In genomic region chr20:62051166-62051900, GRCh38 we compare ENCODE assay signal across 28 cellular contexts. TPM values are rescaled to one million over a fixed set of nuclear protein-coding genes. Genes with fewer than 3 reads are reported as not detected.
A peak's percentile ranks its signal among the peaks of the same experiment; 100 is the strongest.
DNase-seq lines count a peak whose midpoint lies in the region; ATAC-seq, FAIRE-seq and TF ChIP-seq lines count a peak whose summit lies in the region.
"Had no signal": no experiment of that assay in that cellular context is flagged by ENCODE, and none has a peak within 500 bp of the region (broad histone marks: within the 10 kb centered on the region; RNA-seq: fewer than 3 reads in every experiment).

No MANE protein-coding gene starts in this region.

- H3K36me3 ChIP-seq in HepG2 (replicated peaks in 1 of 2; ENCODE audit: control insufficient read depth in 1 of 2, insufficient read depth in 2 of 2, low read length in 2 of 2) = peaks cover 29 to 40% of the 10 kb centered on the region in 2 experiments
- no peaks in the 10 kb centered on the region for H3K36me3 ChIP-seq in right lobe of liver
- H3K36me3 ChIP-seq in mesendoderm (ENCODE audit: control insufficient read depth, insufficient read depth, low read length) = peaks cover 3% of the 10 kb centered on the region
- no peaks in the 10 kb centered on the region for H3K36me3 ChIP-seq in testis (ENCODE audit: low read depth, missing control alignments)
- H3K36me3 ChIP-seq in prostate gland = no peaks in the 10 kb centered on the region
- no peaks in the 10 kb centered on the region for H3K36me3 ChIP-seq in CD8-positive, alpha-beta memory T cell (ENCODE audit: insufficient read depth, low read length)
- H3K36me3 ChIP-seq: uterus had no signal

- POLR2A ChIA-PET in HepG2 (lab: Yijun Ruan, JAX) = no interaction called here
- POLR2A ChIA-PET in CD8-positive, alpha-beta memory T cell (lab: Charles Lee) = no interaction called here

- FAIRE-seq in HepG2 (lab: Jason Lieb, UNC) = no peak
- FAIRE-seq: D721Med, RCC 7860 had no signal

- H3K27me3 Mint-ChIP-seq in CD8-positive, alpha-beta memory T cell = no peaks in the 10 kb centered on the region
- H3K27me3 Mint-ChIP-seq: activated naive CD8-positive, alpha-beta T cell treated with anti-CD3 and anti-CD28 coated beads, Interleukin-2, amount 10 ng/mL, durations not matched to agents 7 days and 5 days; activated T-helper 17 cell treated with anti-CD3 and anti-CD28 coated beads, Interleukin-2, amount 50 U/mL, for 72 hours had no signal

- H3K4me3 ChIP-seq in HepG2 (replicated peaks in 1 of 3; ENCODE audit: insufficient read depth in 1 of 3, low read depth in 2 of 3, low read length in 3 of 3) (no peak overlapping the region), right lobe of liver (no peak overlapping the region), fibroblast of villous mesenchyme (ENCODE audit: low read depth, low read length) (no peak overlapping the region), mesendoderm (ENCODE audit: low read length) (no peak overlapping the region), testis (no peak overlapping the region), prostate gland (no peak overlapping the region)
- H3K4me3 ChIP-seq in CD8-positive, alpha-beta memory T cell (ENCODE audit: low read length) = no peak overlapping the region
- H3K4me3 ChIP-seq: esophagus muscularis mucosa, SK-N-MC, uterus had no signal

- peaks cover 0 to 14% (median 0%) of the 10 kb centered on the region in 3 donors for H3K36me3 Mint-ChIP-seq in CD8-positive, alpha-beta memory T cell
- H3K36me3 Mint-ChIP-seq: activated naive CD8-positive, alpha-beta T cell treated with anti-CD3 and anti-CD28 coated beads, Interleukin-2, amount 10 ng/mL, durations not matched to agents 7 days and 5 days had no signal

- no peak overlapping the region for H2BK120ac ChIP-seq in mesendoderm (ENCODE audit: low read depth, low read length)

- peaks cover 27% of the 10 kb centered on the region; the same call in 1 of the 2 replicates for H4K20me1 ChIP-seq in HepG2 (ENCODE audit: insufficient read depth, low read length)

- no peak for TF ChIP-seq POLR2A in HepG2 (IDR thresholded peaks at IDR 0.05; ENCODE audit: insufficient read depth in 1 of 2, low read depth in 2 of 2, low read length in 2 of 2)
- TF ChIP-seq POLR2A in right lobe of liver (IDR thresholded peaks at IDR 0.05) = no peak
- TF ChIP-seq POLR2A in testis (IDR thresholded peaks at IDR 0.05) = no peak
- TF ChIP-seq POLR2A in prostate gland (IDR thresholded peaks at IDR 0.05) = no peak

- H3K23ac ChIP-seq in mesendoderm (ENCODE audit: low read length) = no peak overlapping the region

- H3K9me3 Mint-ChIP-seq in CD8-positive, alpha-beta memory T cell = no peaks in the 10 kb centered on the region
- H3K9me3 Mint-ChIP-seq: activated naive CD8-positive, alpha-beta T cell treated with anti-CD3 and anti-CD28 coated beads, Interleukin-2, amount 10 ng/mL, durations not matched to agents 7 days and 5 days; activated T-helper 17 cell treated with anti-CD3 and anti-CD28 coated beads, Interleukin-2, amount 50 U/mL, for 72 hours had no signal

- no peak overlapping the region for H2AFZ ChIP-seq in HepG2 (ENCODE audit: low read length)

- peak overlapping the region in 1 of 8 donors; percentile 70 for H3K27ac Mint-ChIP-seq in CD8-positive, alpha-beta memory T cell
- H3K27ac Mint-ChIP-seq: activated naive CD8-positive, alpha-beta T cell treated with anti-CD3 and anti-CD28 coated beads, Interleukin-2, amount 10 ng/mL, durations not matched to agents 7 days and 5 days had no signal

- no peak overlapping the region for H3K4ac ChIP-seq in mesendoderm (ENCODE audit: low read depth, low read length)

- H3K4me2 ChIP-seq in HepG2 (ENCODE audit: low read depth, low read length) (no peak overlapping the region), mesendoderm (ENCODE audit: low read length) (no peak overlapping the region)

- WGBS in HepG2 (ENCODE audit: low lambda C conversion rate) = 92% methylated on average over 17 of the region's 21 CpGs
- WGBS in right lobe of liver (ENCODE audit: insufficient coverage, low coverage, low lambda C conversion rate, missing lambda C conversion rate) = no CpG with 5 or more reads among the region's 21 CpGs
- WGBS in mesendoderm (ENCODE audit: extremely low coverage, insufficient coverage, low lambda C conversion rate) = no CpG with 5 or more reads among the region's 21 CpGs
- WGBS in testis, 2 donors = 51 to 56% methylated on average over 20 to 21 of the region's 21 CpGs
- WGBS in prostate gland = 66% methylated on average over 19 of the region's 21 CpGs

- no peak overlapping the region for H3K18ac ChIP-seq in mesendoderm (ENCODE audit: low read length)

- H3K79me2 ChIP-seq in HepG2 (ENCODE audit: insufficient read depth, low read length) (peaks cover 96% of the 10 kb centered on the region), mesendoderm (ENCODE audit: control insufficient read depth, insufficient read depth, low read length) (peaks cover 93% of the 10 kb centered on the region)

- no peak overlapping the region for H3K9ac ChIP-seq in HepG2 (ENCODE audit: insufficient read depth, low read depth, low read length)
- no peak overlapping the region for H3K9ac ChIP-seq in mesendoderm (ENCODE audit: low read length)

- H3K79me1 ChIP-seq in mesendoderm (ENCODE audit: low read length) = peaks cover 44% of the 10 kb centered on the region

- DNase-seq in HepG2 (ENCODE audit: low spot score) = no peak
- DNase-seq in right lobe of liver = no peak
- DNase-seq in fibroblast of villous mesenchyme (ENCODE audit: low read depth) = peak; percentile 60
- no peak for DNase-seq in mesendoderm
- peak; percentile 42 for DNase-seq in testis
- DNase-seq in stimulated activated CD4-positive, alpha-beta T cell treated with anti-CD3 and anti-CD28 coated beads, Interleukin-12 subunit alpha, Interleukin-12 subunit beta, amount 100 ng/mL, for 4 hours = no peak
- no peak for DNase-seq in prostate gland (ENCODE audit: low spot score)
- DNase-seq in CD8-positive, alpha-beta memory T cell = no peak
- DNase-seq: activated CD4-positive, alpha-beta T cell treated with anti-CD3 and anti-CD28 coated beads, Interleukin-2, amount 50 U/mL, for 1 hour; activated naive CD8-positive, alpha-beta T cell treated with anti-CD3 and anti-CD28 coated beads, Interleukin-2, amount 10 ng/mL, durations not matched to agents 7 days and 5 days; effector CD8-positive, alpha-beta T cell; HCEC 1CT; MM.1S; NCI-H1417 treated with DMSO at 0.1 percent for 48 hours; NCI-H2107; NCI-H510A; stimulated activated CD4-positive, alpha-beta T cell treated with anti-CD3 and anti-CD28 coated beads, Interleukin-15, amount 100 ng/mL, for 24 hours; substantia nigra; T-helper 2 cell; uterus had no signal

- H4K5ac ChIP-seq in mesendoderm (ENCODE audit: low read length) = no peak overlapping the region

- H3K56ac ChIP-seq in mesendoderm (ENCODE audit: low read length) = peak overlapping the region; percentile 7

- peaks cover 43 to 82% (median 45%) of the 10 kb centered on the region in 3 donors for H3K4me1 Mint-ChIP-seq in CD8-positive, alpha-beta memory T cell

- H3K9me3 ChIP-seq in HepG2 (ENCODE audit: low read length) (no peaks in the 10 kb centered on the region), right lobe of liver (no peaks in the 10 kb centered on the region), testis (no peaks in the 10 kb centered on the region), prostate gland (no peaks in the 10 kb centered on the region)
- H3K9me3 ChIP-seq in CD8-positive, alpha-beta memory T cell (ENCODE audit: low read length) = no peaks in the 10 kb centered on the region
- H3K9me3 ChIP-seq: esophagus muscularis mucosa, neutrophil, uterus had no signal

- TF ChIP-seq EP300 in HepG2 (IDR thresholded peaks at IDR 0.05; ENCODE audit: low read depth in 2 of 2, low read length in 2 of 2) (no peak), HepG2 (CRISPR knock-in tag; IDR thresholded peaks at IDR 0.05; ENCODE audit: borderline replicate concordance) (no peak)

- peak; percentile 4; the same call in 2 of the 3 replicates for ATAC-seq in HepG2
- no peak for ATAC-seq in right lobe of liver
- ATAC-seq: activated T-helper 17 cell treated with anti-CD3 and anti-CD28 coated beads, Interleukin-2, amount 50 U/mL, for 72 hours had no signal

- H3K27me3 ChIP-seq in HepG2 (ENCODE audit: control insufficient read depth in 1 of 2, insufficient read depth in 2 of 2, low read length in 2 of 2) (no peaks in the 10 kb centered on the region), right lobe of liver (no peaks in the 10 kb centered on the region), mesendoderm (ENCODE audit: insufficient read depth, low read length, poor library complexity) (no peaks in the 10 kb centered on the region), testis (no peaks in the 10 kb centered on the region), prostate gland (replicated peaks; ENCODE audit: insufficient read depth) (no peaks in the 10 kb centered on the region)
- no peaks in the 10 kb centered on the region for H3K27me3 ChIP-seq in CD8-positive, alpha-beta memory T cell (ENCODE audit: insufficient read depth, low read length, poor library complexity, severe bottlenecking)
- H3K27me3 ChIP-seq: esophagus muscularis mucosa, neutrophil, uterus had no signal

- no TSS peak for BruUV-seq in HepG2 (replicated peaks; lab: Mats Ljungman, UMichigan)

- no peaks in the 10 kb centered on the region for H3K4me1 ChIP-seq in HepG2 (ENCODE audit: insufficient read depth, low read length)
- no peaks in the 10 kb centered on the region for H3K4me1 ChIP-seq in right lobe of liver
- no peaks in the 10 kb centered on the region for H3K4me1 ChIP-seq in mesendoderm (ENCODE audit: control insufficient read depth, low read depth, low read length)
- H3K4me1 ChIP-seq in testis = no peaks in the 10 kb centered on the region
- H3K4me1 ChIP-seq in prostate gland (replicated peaks) = no peaks in the 10 kb centered on the region
- no peaks in the 10 kb centered on the region for H3K4me1 ChIP-seq in CD8-positive, alpha-beta memory T cell (ENCODE audit: insufficient read depth, low read length)
- H3K4me1 ChIP-seq: uterus had no signal

- TF ChIP-seq RAD21 in HepG2 (CRISPR knock-in tag; IDR thresholded peaks at IDR 0.05) = no peak

- H3K27ac ChIP-seq in HepG2 (ENCODE audit: extremely low read length, insufficient read depth, low read length) (no peak overlapping the region), right lobe of liver (no peak overlapping the region), mesendoderm (ENCODE audit: low read depth, low read length) (no peak overlapping the region), testis (no peak overlapping the region), prostate gland (no peak overlapping the region)
- no peak overlapping the region for H3K27ac ChIP-seq in CD8-positive, alpha-beta memory T cell (ENCODE audit: low read depth, low read length)
- H3K27ac ChIP-seq: C4-2B, esophagus muscularis mucosa, neutrophil, SK-N-MC, uterus, VCaP had no signal

- H2BK15ac ChIP-seq in mesendoderm (replicated peaks; ENCODE audit: low read depth) = no peak overlapping the region

- no peak overlapping the region for H4K8ac ChIP-seq in mesendoderm (ENCODE audit: low read depth, low read length)

- no peak overlapping the region for H2BK5ac ChIP-seq in mesendoderm (ENCODE audit: low read length)

- intact Hi-C loops in HepG2 (cut with micrococcal nuclease; ENCODE audit: unreplicated experiment) = no loop called here
- intact Hi-C loops in right lobe of liver (cut with DNase I) = no loop called here
- intact Hi-C loops in testis (cut with DNase I; ENCODE audit: low total_unique reads) = no loop called here
- intact Hi-C loops in prostate gland (cut with DNase I) = no loop called here

- TF ChIP-seq CTCF in HepG2 (CRISPR knock-in tag; IDR thresholded peaks at IDR 0.05) (no peak), right lobe of liver (IDR thresholded peaks at IDR 0.05) (no peak), fibroblast of villous mesenchyme (IDR thresholded peaks at IDR 0.05; ENCODE audit: insufficient read depth, low read depth, low read length) (no peak), testis (IDR thresholded peaks at IDR 0.05) (no peak), prostate gland (IDR thresholded peaks at IDR 0.05) (no peak)

- in situ Hi-C loops in HepG2 (cut with HindIII; ENCODE audit: extremely low pct_ligation_motif_present, low pct_unique_long_range_greater_than_20kb) = no loop called here

- CTCF ChIA-PET in HepG2 (lab: Yijun Ruan, JAX; ENCODE audit: low intra/inter-chr PET ratio, low total read pairs) = no interaction called here
- CTCF ChIA-PET in CD8-positive, alpha-beta memory T cell (lab: Charles Lee) = no interaction called here

- no peak overlapping the region for H3K4me3 Mint-ChIP-seq in CD8-positive, alpha-beta memory T cell
- H3K4me3 Mint-ChIP-seq: activated naive CD8-positive, alpha-beta T cell treated with anti-CD3 and anti-CD28 coated beads, Interleukin-2, amount 10 ng/mL, durations not matched to agents 7 days and 5 days; activated T-helper 17 cell treated with anti-CD3 and anti-CD28 coated beads, Interleukin-2, amount 50 U/mL, for 72 hours had no signal

- no peak overlapping the region for H2AK5ac ChIP-seq in mesendoderm (ENCODE audit: low read length)

RNA-seq across cellular contexts. Expression of gene TAF4, which starts 14.3 kb away (rescaled TPM):
- total RNA-seq in HepG2 (2016; rRNA removed; fragmentation: Illumina TruSeq; extraction: Trizol) (12.0 and 12.2 TPM in 2 replicates), right lobe of liver (10 to 100 TPM in 4 of 6 experiments, 1 to 10 TPM in 2; 9.0 to 13.0 (median 11.3) TPM), fibroblast of villous mesenchyme (3.0 and 3.5 TPM in 2 replicates), testis (100 to 1,000 TPM; 107 to 111 TPM), prostate gland (10 to 100 TPM; 19.9 to 57.1 TPM)
- 13.2 and 13.9 TPM in 2 replicates for total RNA-seq in HepG2 (2016; cell fraction: cytosol; rRNA removed; fragmentation: Illumina TruSeq; extraction: Trizol; ENCODE audit: low read depth)
- 10.5 and 10.7 TPM in 2 replicates for total RNA-seq in HepG2 (2016; cell fraction: insoluble cytoplasmic fraction; rRNA removed; fragmentation: Illumina TruSeq; extraction: Trizol)
- 14.0 and 18.0 TPM in 2 replicates for total RNA-seq in HepG2 (2016; cell fraction: membrane; rRNA removed; fragmentation: Illumina TruSeq; extraction: Trizol)
- total RNA-seq in HepG2 (2016; cell fraction: nucleus; rRNA removed; fragmentation: Illumina TruSeq; extraction: Trizol) = 14.1 and 16.1 TPM in 2 replicates
- polyA plus RNA-seq in HepG2 (2011; rRNA removed) (5.9 and 6.6 TPM in 2 replicates), testis (ENCODE audit: insufficient read depth, low read depth, low replicate concordance) (30.7 TPM)
- polyA plus RNA-seq in HepG2 (2011; cell fraction: cytosol; rRNA removed) = 5.5 and 6.6 TPM in 2 replicates
- polyA plus RNA-seq in HepG2 (2011; cell fraction: nucleus; rRNA removed) = 27.0 and 32.1 TPM in 2 replicates
- polyA plus RNA-seq in HepG2 (2012) = 18.4 and 21.6 TPM in 2 replicates
- polyA plus RNA-seq in HepG2 (2016; cell fraction: cytosol; fragmentation: Illumina TruSeq; extraction: Trizol; ENCODE audit: low read depth) = 2.0 and 2.2 TPM in 2 replicates
- 19.2 and 31.8 TPM in 2 replicates for polyA plus RNA-seq in HepG2 (2016; cell fraction: insoluble cytoplasmic fraction; fragmentation: Illumina TruSeq; extraction: Trizol; ENCODE audit: low read depth)
- polyA plus RNA-seq in HepG2 (2016; cell fraction: membrane; fragmentation: Illumina TruSeq; extraction: Trizol; ENCODE audit: low read depth) = 8.0 and 10.2 TPM in 2 replicates
- 44.2 and 48.9 TPM in 2 replicates for polyA plus RNA-seq in HepG2 (2016; cell fraction: nucleus; fragmentation: Illumina TruSeq; extraction: Trizol; ENCODE audit: insufficient read depth, low read depth)
- polyA minus RNA-seq in HepG2 (2011; rRNA and poly(A)+ RNA removed; ENCODE audit: low replicate concordance) = 9.9 and 36.8 TPM in 2 replicates
- polyA minus RNA-seq in HepG2 (2011; cell fraction: cytosol; rRNA and poly(A)+ RNA removed) = 21.1 and 21.8 TPM in 2 replicates
- polyA minus RNA-seq in HepG2 (2011; cell fraction: nucleus; rRNA and poly(A)+ RNA removed) = 21.1 and 25.4 TPM in 2 replicates
- polyA plus RNA-seq in mesendoderm (2013, experiment 1 of 2) = 28.5 TPM
- 26.6 TPM for polyA plus RNA-seq in mesendoderm (2013, experiment 2 of 2)
- total RNA-seq in CD8-positive, alpha-beta memory T cell = 10 to 100 TPM; 20.5 to 21.0 TPM
- polyA plus RNA-seq in CD8-positive, alpha-beta memory T cell = 1.4 TPM

Comparison
In these comparisons a context has a peak if more than half of its experiments do, and no peak if none do; other contexts are left out.
1. DNase-seq: peak in fibroblast of villous mesenchyme (single experiment) and testis (single experiment); none in HepG2 (single experiment), right lobe of liver (0 of 3), mesendoderm (single experiment), stimulated activated CD4-positive, alpha-beta T cell treated with anti-CD3 and anti-CD28 coated beads, Interleukin-12 subunit alpha, Interleukin-12 subunit beta, amount 100 ng/mL, for 4 hours (single experiment), prostate gland (single experiment) and CD8-positive, alpha-beta memory T cell (0 of 5).